Comparison of ENCODE assay signal across 8 cellular contexts in genomic region chr1:225851810-225852209, GRCh38. TPM values are rescaled to one million over a fixed set of nuclear protein-coding genes. Genes with fewer than 3 reads are reported as not detected.
A peak's percentile ranks its signal among the peaks of the same experiment; 100 is the strongest.
DNase-seq lines count a peak whose midpoint lies in the region; ATAC-seq and TF ChIP-seq lines count a peak whose summit lies in the region.

No MANE protein-coding gene starts in this region.

- H3K36me3 ChIP-seq in colonic mucosa, result peaks cover 10% of the 10 kb centered on the region
- H3K36me3 ChIP-seq in WERI-Rb-1, result no peaks in the 10 kb centered on the region

- H3K27me3 ChIP-seq in colonic mucosa, result no peaks in the 10 kb centered on the region
- H3K27me3 ChIP-seq in WERI-Rb-1 (ENCODE audit: insufficient read depth, low read depth, severe bottlenecking), result no peaks in the 10 kb centered on the region

- no peak overlapping the region for H3K4me3 Mint-ChIP-seq in activated T-cell treated with anti-CD3 and anti-CD28 coated beads, Interleukin-2, amount 50 U/mL, for 72 hours
- H3K4me3 Mint-ChIP-seq in stimulated activated naive CD8-positive, alpha-beta T cell treated with anti-CD3 and anti-CD28 coated beads, Interleukin-15, amount 100 ng/mL, for 72 hours, result peak overlapping the region in 1 of 2 donors; percentile 42

- intact Hi-C loops in colonic mucosa (cut with DNase I), result no loop called here

- no peak overlapping the region for H3K4me3 ChIP-seq in colonic mucosa
- no peak overlapping the region for H3K4me3 ChIP-seq in WERI-Rb-1 (ENCODE audit: low read depth, low read length)

- no peak overlapping the region for H3K9ac ChIP-seq in colonic mucosa (ENCODE audit: low read depth in 2 of 2, low read length in 2 of 2)

- H3K27ac Mint-ChIP-seq in activated T-cell treated with anti-CD3 and anti-CD28 coated beads, Interleukin-2, amount 50 U/mL, for 72 hours, result peak overlapping the region; percentile 66
- H3K27ac Mint-ChIP-seq in stimulated activated naive CD8-positive, alpha-beta T cell treated with anti-CD3 and anti-CD28 coated beads, Interleukin-15, amount 100 ng/mL, for 72 hours, result peak overlapping the region; percentile 66 to 73

- no peak for DNase-seq in activated T-cell treated with anti-CD3 and anti-CD28 coated beads, Interleukin-2, amount 50 U/mL, for 72 hours
- DNase-seq in activated T-cell treated with anti-CD3 and anti-CD28 coated beads, Interleukin-2, amount 50 U/mL, for 48 hours, result no peak
- DNase-seq in SKM-1 treated with dmso at 0.1 percent for 144 hours (lab: John Stamatoyannopoulos, UW; ENCODE audit: unreplicated experiment) (peak; percentile 84), glomerular visceral epithelial cell (ENCODE audit: extremely low spot score) (no peak), colonic mucosa (no peak), WERI-Rb-1 (no peak)
- DNase-seq in stimulated activated naive CD8-positive, alpha-beta T cell treated with anti-CD3 and anti-CD28 coated beads, Interleukin-15, amount 100 ng/mL, for 72 hours, result peak in 1 of 2 donors; percentile 41

- H3K4me1 ChIP-seq in colonic mucosa, result peaks cover 8% of the 10 kb centered on the region

- peaks cover 2 to 18% of the 10 kb centered on the region in 2 donors for H3K36me3 Mint-ChIP-seq in activated T-cell treated with anti-CD3 and anti-CD28 coated beads, Interleukin-2, amount 50 U/mL, for 72 hours (ENCODE audit: insufficient read depth in 2 of 2)

- peaks cover 36% of the 10 kb centered on the region for H3K4me1 Mint-ChIP-seq in activated T-cell treated with anti-CD3 and anti-CD28 coated beads, Interleukin-2, amount 50 U/mL, for 72 hours (ENCODE audit: low read depth)
- H3K4me1 Mint-ChIP-seq in stimulated activated naive CD8-positive, alpha-beta T cell treated with anti-CD3 and anti-CD28 coated beads, Interleukin-15, amount 100 ng/mL, for 72 hours, result peaks cover 84% of the 10 kb centered on the region

- TF ChIP-seq CTCF in colonic mucosa (IDR thresholded peaks at IDR 0.05) (no peak), WERI-Rb-1 (IDR thresholded peaks at IDR 0.05; ENCODE audit: low read depth, low read length) (no peak)

- no peaks in the 10 kb centered on the region for H3K27me3 Mint-ChIP-seq in activated T-cell treated with anti-CD3 and anti-CD28 coated beads, Interleukin-2, amount 50 U/mL, for 72 hours (ENCODE audit: low read depth)
- no peaks in the 10 kb centered on the region for H3K27me3 Mint-ChIP-seq in stimulated activated naive CD8-positive, alpha-beta T cell treated with anti-CD3 and anti-CD28 coated beads, Interleukin-15, amount 100 ng/mL, for 72 hours

- no peaks in the 10 kb centered on the region for H3K9me3 Mint-ChIP-seq in activated T-cell treated with anti-CD3 and anti-CD28 coated beads, Interleukin-2, amount 50 U/mL, for 72 hours
- no peaks in the 10 kb centered on the region for H3K9me3 Mint-ChIP-seq in stimulated activated naive CD8-positive, alpha-beta T cell treated with anti-CD3 and anti-CD28 coated beads, Interleukin-15, amount 100 ng/mL, for 72 hours

- H3K27ac ChIP-seq in colonic mucosa, result no peak overlapping the region
- no peak overlapping the region for H3K27ac ChIP-seq in WERI-Rb-1

- peak in 1 of 2 donors; percentile 34 for ATAC-seq in activated T-cell treated with anti-CD3 and anti-CD28 coated beads, Interleukin-2, amount 50 U/mL, for 72 hours (replicated peaks in 1 of 2)
- ATAC-seq in HG03039 (IDR thresholded peaks at IDR 0.05; ENCODE audit: unreplicated experiment), result peak; percentile 39
- peak; percentile 57 for ATAC-seq in stimulated activated naive CD8-positive, alpha-beta T cell treated with anti-CD3 and anti-CD28 coated beads, Interleukin-15, amount 100 ng/mL, for 72 hours

- H3K9me3 ChIP-seq in colonic mucosa, result no peaks in the 10 kb centered on the region
- no peaks in the 10 kb centered on the region for H3K9me3 ChIP-seq in WERI-Rb-1 (ENCODE audit: severe bottlenecking)

RNA-seq across cellular contexts. Expression of gene TMEM63A, which starts 30.4 kb away (rescaled TPM):
- 10 to 100 TPM; 44.9 to 49.7 TPM for total RNA-seq in activated T-cell treated with anti-CD3 and anti-CD28 coated beads, Interleukin-2, amount 50 U/mL, for 72 hours
- total RNA-seq in colonic mucosa, result 100 to 1,000 TPM; 124 to 165 TPM

RNA-seq across cellular contexts. Expression of gene LEFTY1, which starts 37.1 kb away (rescaled TPM):
- total RNA-seq in activated T-cell treated with anti-CD3 and anti-CD28 coated beads, Interleukin-2, amount 50 U/mL, for 72 hours, result not detected
- 100 to 1,000 TPM; 201 to 211 TPM for total RNA-seq in colonic mucosa

RNA-seq across cellular contexts. Expression of gene EPHX1, which starts 41.9 kb away (rescaled TPM):
- total RNA-seq in activated T-cell treated with anti-CD3 and anti-CD28 coated beads, Interleukin-2, amount 50 U/mL, for 72 hours, result 1 to 10 TPM; 2.6 to 3.8 TPM
- total RNA-seq in colonic mucosa, result 10 to 100 TPM; 58.0 to 61.9 TPM

Comparison
In these comparisons a context has a peak if more than half of its experiments do, and no peak if none do; other contexts are left out.
1. RNA of gene LEFTY1, which starts 37.1 kb away (total RNA-seq): 201 to 211 TPM in colonic mucosa; not detected in activated T-cell treated with anti-CD3 and anti-CD28 coated beads, Interleukin-2, amount 50 U/mL, for 72 hours; every median in the first group is over 100 times any median in the second.
2. RNA of gene EPHX1, which starts 41.9 kb away (total RNA-seq): 58.0 to 61.9 TPM in colonic mucosa; 2.6 to 3.8 TPM in activated T-cell treated with anti-CD3 and anti-CD28 coated beads, Interleukin-2, amount 50 U/mL, for 72 hours; every median in the first group is over 10 times any median in the second.